Comparison of ENCODE assay signal across 10 cellular contexts in genomic region chr17:34562387-34562786, GRCh38. TPM values are rescaled to one million over a fixed set of nuclear protein-coding genes. Genes with fewer than 3 reads are reported as not detected.
DNase-seq lines count a peak whose midpoint lies in the region; FAIRE-seq and TF ChIP-seq lines count a peak whose summit lies in the region.
"Had no signal": no experiment of that assay in that cellular context is flagged by ENCODE, and none has a peak within 500 bp of the region (broad histone marks: within the 10 kb centered on the region; RNA-seq: fewer than 3 reads in every experiment).

No MANE protein-coding gene starts in this region.

- TF ChIP-seq EP300 in SK-N-SH (IDR thresholded peaks at IDR 0.05; ENCODE audit: borderline replicate concordance in 1 of 2, low read depth in 1 of 2, low read length in 1 of 2), result no peak

- H3K9me3 ChIP-seq in BE2C (no peaks in the 10 kb centered on the region), SK-N-SH (no peaks in the 10 kb centered on the region)

- H3K9me2 ChIP-seq in SK-N-SH, result no peaks in the 10 kb centered on the region

- no peak overlapping the region for H3K4me3 ChIP-seq in BE2C (ENCODE audit: low read depth, low read length)
- H3K4me3 ChIP-seq in GM12875 (ENCODE audit: low read depth, low read length), result no peak overlapping the region
- H3K4me3 ChIP-seq in SK-N-SH (ENCODE audit: low read depth in 2 of 2, low read length in 1 of 2), result no peak overlapping the region

- H2AFZ ChIP-seq in SK-N-SH (ENCODE audit: low read depth), result no peak overlapping the region

- DNase-seq in BE2C (peak; percentile 38), SK-N-SH (peak; percentile 45), iris pigment epithelial cell (ENCODE audit: low read depth) (peak; percentile 15), globus pallidus (ENCODE audit: low spot score) (no peak), NOMO-1 treated with DMSO at 0.1 percent for 48 hours (lab: John Stamatoyannopoulos, UW; ENCODE audit: unreplicated experiment) (no peak), HTR-8/SVneo (ENCODE audit: insufficient read length, low spot score) (no peak)
- DNase-seq in activated CD8-positive, alpha-beta memory T cell treated with anti-CD3 and anti-CD28 coated beads, Interleukin-2, amount 50 U/mL, for 4 hours, result no peak
- DNase-seq: KG1 had no signal

- H3K27ac ChIP-seq in SK-N-SH (ENCODE audit: low read depth in 2 of 2, low read length in 1 of 2), result no peak overlapping the region
- H3K27ac ChIP-seq: epithelial cell of prostate had no signal

- H3K27me3 ChIP-seq in BE2C, result no peaks in the 10 kb centered on the region
- H3K27me3 ChIP-seq in SK-N-SH (ENCODE audit: insufficient read depth), result no peaks in the 10 kb centered on the region

- H3K79me2 ChIP-seq in SK-N-SH (ENCODE audit: insufficient read depth), result no peaks in the 10 kb centered on the region

- H3K36me3 ChIP-seq in BE2C (no peaks in the 10 kb centered on the region), SK-N-SH (replicated peaks in 1 of 2; ENCODE audit: control insufficient read depth in 1 of 2, insufficient read depth in 2 of 2, low read length in 1 of 2) (no peaks in the 10 kb centered on the region)

- TF ChIP-seq CTCF in BE2C (IDR thresholded peaks at IDR 0.05; ENCODE audit: low read depth, low read length), result peak; percentile 77
- peak; percentile 47 for TF ChIP-seq CTCF in GM12875 (IDR thresholded peaks at IDR 0.05; ENCODE audit: borderline replicate concordance, insufficient read depth, low read depth, low read length)
- peak; percentile 44 for TF ChIP-seq CTCF in SK-N-SH (IDR thresholded peaks at IDR 0.05)

- H3F3A ChIP-seq in SK-N-SH (replicated peaks; ENCODE audit: insufficient read depth), result no peaks in the 10 kb centered on the region

- POLR2A ChIA-PET in SK-N-SH (lab: Yijun Ruan, JAX), result no interaction called here

- WGBS in SK-N-SH (ENCODE audit: low lambda C conversion rate), result 38% methylated on average over 2 of the region's 2 CpGs

- no peak overlapping the region for H3K4me2 ChIP-seq in SK-N-SH

- FAIRE-seq in HTR-8/SVneo (lab: Jason Lieb, UNC), result no peak

- peak; percentile 45 for TF ChIP-seq RAD21 in SK-N-SH (IDR thresholded peaks at IDR 0.05; ENCODE audit: low read length)

- H3K9ac ChIP-seq in SK-N-SH, result no peak overlapping the region

- CTCF ChIA-PET in SK-N-SH (lab: Yijun Ruan, JAX), result interaction anchor here (0.8 to 2.3 kb wide), 13 partner anchors 8 to 330 kb away, joined by 3 to 11 read pairs (median 4); partner anchors contain the start of gene TMEM132E

- no peaks in the 10 kb centered on the region for H4K20me1 ChIP-seq in SK-N-SH (ENCODE audit: insufficient read depth)

- H3K4me1 ChIP-seq in BE2C (no peaks in the 10 kb centered on the region), SK-N-SH (ENCODE audit: control insufficient read depth in 1 of 2, insufficient read depth in 2 of 2, low read depth in 1 of 2, low read length in 1 of 2) (no peaks in the 10 kb centered on the region)

TF ChIP-seq in SK-N-SH, 30 proteins besides CTCF, POLR2A, EP300 and RAD21 (continues in another document):
- no peak for TF ChIP-seq USF1 (IDR thresholded peaks at IDR 0.05; ENCODE audit: borderline replicate concordance, low read depth)
- no peak for TF ChIP-seq IRF3 (IDR thresholded peaks at IDR 0.05; ENCODE audit: low read depth, low read length)
- no peak for TF ChIP-seq GABPA (IDR thresholded peaks at IDR 0.05; ENCODE audit: low read depth)
- TF ChIP-seq FOSL2 (IDR thresholded peaks at IDR 0.05; ENCODE audit: borderline replicate concordance, low read depth), result no peak
- no peak for TF ChIP-seq PBX3 (IDR thresholded peaks at IDR 0.05)
- no peak for TF ChIP-seq TEAD4 (IDR thresholded peaks at IDR 0.05; ENCODE audit: borderline replicate concordance, insufficient read depth)
- TF ChIP-seq USF2 (IDR thresholded peaks at IDR 0.05; ENCODE audit: borderline replicate concordance, low read depth, low read length), result no peak
- TF ChIP-seq GATA2 (CRISPR knock-in tag; IDR thresholded peaks at IDR 0.05), result no peak
- TF ChIP-seq TCF12 (IDR thresholded peaks at IDR 0.05), result no peak
- no peak for TF ChIP-seq REST (IDR thresholded peaks at IDR 0.05; ENCODE audit: low read depth, low read length)
- no peak for TF ChIP-seq TAF1 (IDR thresholded peaks at IDR 0.05; ENCODE audit: borderline replicate concordance, low read depth, low read length)
- TF ChIP-seq YY1 (IDR thresholded peaks at IDR 0.05; ENCODE audit: low read depth), result no peak
- TF ChIP-seq ELF1 (IDR thresholded peaks at IDR 0.05), result no peak
- TF ChIP-seq ZBTB33 (IDR thresholded peaks at IDR 0.05; ENCODE audit: borderline replicate concordance, low read depth), result no peak
- no peak for TF ChIP-seq JUND (IDR thresholded peaks at IDR 0.05)
- TF ChIP-seq FOXM1 (IDR thresholded peaks at IDR 0.05; ENCODE audit: low read depth), result no peak

RNA-seq across cellular contexts. Expression of gene TMEM132E, which starts 17.0 kb away (rescaled TPM):
- polyA plus RNA-seq in BE2C (2012; ENCODE audit: insufficient read depth, insufficient read length, low read depth), result 41.4 TPM
- not detected in 2 replicates for polyA plus RNA-seq in SK-N-SH (2012; rRNA removed)
- polyA plus RNA-seq in SK-N-SH (2012; cell fraction: cytosol; rRNA removed), result not detected in 2 replicates
- not detected in 2 replicates for polyA plus RNA-seq in SK-N-SH (2012; cell fraction: nucleus; rRNA removed)

Comparison
In these comparisons a context has a peak if more than half of its experiments do, and no peak if none do; other contexts are left out.
1. DNase-seq: peak in BE2C (single experiment), SK-N-SH (single experiment) and iris pigment epithelial cell (single experiment); none in globus pallidus (single experiment), activated CD8-positive, alpha-beta memory T cell treated with anti-CD3 and anti-CD28 coated beads, Interleukin-2, amount 50 U/mL, for 4 hours (single experiment), NOMO-1 treated with DMSO at 0.1 percent for 48 hours (single experiment) and HTR-8/SVneo (single experiment).
2. Peak in every context shown above with its lines, with median percentiles within 50 percentile points of each other: CTCF ChIP-seq.